In the genomic region with DNA sequence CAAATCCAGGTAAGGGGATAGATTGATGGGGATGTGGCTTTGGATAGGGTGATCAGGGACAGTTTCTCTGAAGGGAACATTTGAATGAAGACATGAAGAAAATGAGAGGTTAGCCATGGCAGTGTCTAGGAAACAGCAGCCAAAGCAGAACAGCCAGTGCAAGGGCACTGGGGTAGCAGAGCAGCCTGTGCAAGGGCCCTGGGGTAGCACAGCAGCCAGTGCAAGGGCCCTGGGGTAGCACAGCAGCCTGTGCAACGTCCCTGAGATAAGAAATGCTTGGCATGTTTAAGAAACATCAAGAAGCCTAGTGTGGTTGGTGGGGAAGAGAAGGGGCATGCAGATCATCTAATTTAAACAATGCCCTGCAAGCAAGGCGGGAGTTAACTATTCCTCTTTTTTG, we compare ENCODE assay signal across 28 cellular contexts.
"Had no signal": no experiment of that assay in that cellular context is flagged by ENCODE, and none has a peak within 500 bp of the region (broad histone marks: within the 10 kb centered on the region; RNA-seq: fewer than 3 reads in every experiment).

No MANE protein-coding gene starts in this region.

- FAIRE-seq: bronchial epithelial cell, frontal cortex had no signal

- DNase-seq: activated CD4-positive, alpha-beta memory T cell treated with anti-CD3 and anti-CD28 coated beads, Interleukin-2, amount 10 ng/mL, durations not matched to agents 7 days and 5 days; activated CD4-positive, alpha-beta T cell treated with anti-CD3 and anti-CD28 coated beads for 4 hours; activated CD4-positive, alpha-beta T cell treated with anti-CD3 and anti-CD28 coated beads, Interleukin-2, amount 10 ng/mL, durations not matched to agents 7 days and 5 days; activated CD4-positive, alpha-beta T cell treated with anti-CD3 and anti-CD28 coated beads, Interleukin-2, amount 50 U/mL, for 4 hours; activated CD4-positive, CD25-positive, alpha-beta regulatory T cell; activated CD4-positive, CD25-positive, alpha-beta regulatory T cell treated with anti-CD3 and anti-CD28 coated beads, Interleukin-2, amount 50 U/mL, for 72 hours; activated CD8-positive, alpha-beta memory T cell treated with anti-CD3 and anti-CD28 coated beads, Interleukin-2, amount 50 U/mL, for 48 hours; activated gamma-delta T cell; activated naive CD4-positive, alpha-beta T cell; activated naive CD4-positive, alpha-beta T cell treated with anti-CD3 and anti-CD28 coated beads, Interleukin-2, amount 10 ng/mL, durations not matched to agents 7 days and 5 days; activated naive CD8-positive, alpha-beta T cell treated with anti-CD3 and anti-CD28 coated beads, Interleukin-2, amount 10 ng/mL, durations not matched to agents 7 days and 5 days; activated T-cell treated with anti-CD3 and anti-CD28 coated beads for 4 hours; activated T-cell treated with anti-CD3 and anti-CD28 coated beads, Interleukin-2, amount 50 U/mL, for 24 hours; activated T-cell treated with anti-CD3 and anti-CD28 coated beads, Interleukin-2, amount 50 U/mL, for 72 hours; brain microvascular endothelial cell; dorsolateral prefrontal cortex; effector memory CD4-positive, alpha-beta T cell; endodermal cell; foreskin fibroblast; T-helper 2 cell had no signal

- H3K9me3 ChIP-seq: ascending aorta had no signal

- H3K4me1 Mint-ChIP-seq: activated CD4-positive, alpha-beta memory T cell treated with anti-CD3 and anti-CD28 coated beads, Interleukin-2, amount 10 ng/mL, durations not matched to agents 7 days and 5 days; activated naive CD4-positive, alpha-beta T cell treated with anti-CD3 and anti-CD28 coated beads, Interleukin-2, amount 10 ng/mL, durations not matched to agents 7 days and 5 days; central memory CD8-positive, alpha-beta T cell had no signal

- H3K36me3 ChIP-seq: ascending aorta, brain microvascular endothelial cell had no signal

- H3K36me3 Mint-ChIP-seq: activated naive CD4-positive, alpha-beta T cell treated with anti-CD3 and anti-CD28 coated beads, Interleukin-2, amount 10 ng/mL, durations not matched to agents 7 days and 5 days; activated naive CD8-positive, alpha-beta T cell treated with anti-CD3 and anti-CD28 coated beads, Interleukin-2, amount 10 ng/mL, durations not matched to agents 7 days and 5 days had no signal

- H3K4me1 ChIP-seq: ascending aorta had no signal

- H3K27me3 ChIP-seq: ascending aorta had no signal

- H3K4me3 ChIP-seq: ascending aorta, coronary artery, dorsolateral prefrontal cortex had no signal

- H3K4me3 Mint-ChIP-seq: activated CD4-positive, alpha-beta memory T cell treated with anti-CD3 and anti-CD28 coated beads, Interleukin-2, amount 10 ng/mL, durations not matched to agents 7 days and 5 days; activated CD4-positive, alpha-beta T cell treated with anti-CD3 and anti-CD28 coated beads, Interleukin-2, amount 10 ng/mL, durations not matched to agents 7 days and 5 days; activated naive CD4-positive, alpha-beta T cell treated with anti-CD3 and anti-CD28 coated beads, Interleukin-2, amount 10 ng/mL, durations not matched to agents 7 days and 5 days; activated naive CD8-positive, alpha-beta T cell treated with anti-CD3 and anti-CD28 coated beads, Interleukin-2, amount 10 ng/mL, durations not matched to agents 7 days and 5 days; activated T-cell treated with anti-CD3 and anti-CD28 coated beads, Interleukin-2, amount 50 U/mL, for 24 hours; activated T-cell treated with anti-CD3 and anti-CD28 coated beads, Interleukin-2, amount 50 U/mL, for 72 hours; central memory CD8-positive, alpha-beta T cell; dendritic cell treated with granulocyte-macrophage colony-stimulating factor and Interleukin-4, amounts not matched to agents 40 ng/mL and 50 ng/mL, for 4 days; endodermal cell had no signal

- H3K9me3 Mint-ChIP-seq: activated CD4-positive, alpha-beta memory T cell treated with anti-CD3 and anti-CD28 coated beads, Interleukin-2, amount 10 ng/mL, durations not matched to agents 7 days and 5 days; activated CD4-positive, alpha-beta T cell treated with anti-CD3 and anti-CD28 coated beads, Interleukin-2, amount 10 ng/mL, durations not matched to agents 7 days and 5 days; activated naive CD4-positive, alpha-beta T cell treated with anti-CD3 and anti-CD28 coated beads, Interleukin-2, amount 10 ng/mL, durations not matched to agents 7 days and 5 days; activated naive CD8-positive, alpha-beta T cell treated with anti-CD3 and anti-CD28 coated beads, Interleukin-2, amount 10 ng/mL, durations not matched to agents 7 days and 5 days; central memory CD8-positive, alpha-beta T cell; dendritic cell treated with granulocyte-macrophage colony-stimulating factor and Interleukin-4, amounts not matched to agents 40 ng/mL and 50 ng/mL, for 4 days had no signal

- H3K27ac ChIP-seq: ascending aorta, brain microvascular endothelial cell, coronary artery, dorsolateral prefrontal cortex had no signal

- ATAC-seq: activated naive CD4-positive, alpha-beta T cell treated with anti-CD3 and anti-CD28 coated beads, Interleukin-2, amount 50 U/mL, for 72 hours; activated T-cell treated with anti-CD3 and anti-CD28 coated beads, Interleukin-2, amount 50 U/mL, for 72 hours; esophagus mucosa had no signal

- H3K27ac Mint-ChIP-seq: activated CD4-positive, alpha-beta memory T cell treated with anti-CD3 and anti-CD28 coated beads, Interleukin-2, amount 10 ng/mL, durations not matched to agents 7 days and 5 days; activated CD4-positive, alpha-beta T cell treated with anti-CD3 and anti-CD28 coated beads, Interleukin-2, amount 10 ng/mL, durations not matched to agents 7 days and 5 days; activated naive CD4-positive, alpha-beta T cell treated with anti-CD3 and anti-CD28 coated beads, Interleukin-2, amount 10 ng/mL, durations not matched to agents 7 days and 5 days; activated naive CD4-positive, alpha-beta T cell treated with anti-CD3 and anti-CD28 coated beads, Interleukin-2, amount 50 U/mL, for 72 hours; activated naive CD8-positive, alpha-beta T cell treated with anti-CD3 and anti-CD28 coated beads, Interleukin-2, amount 10 ng/mL, durations not matched to agents 7 days and 5 days; activated T-cell treated with anti-CD3 and anti-CD28 coated beads, Interleukin-2, amount 50 U/mL, for 24 hours; activated T-cell treated with anti-CD3 and anti-CD28 coated beads, Interleukin-2, amount 50 U/mL, for 72 hours; dendritic cell treated with granulocyte-macrophage colony-stimulating factor and Interleukin-4, amounts not matched to agents 40 ng/mL and 50 ng/mL, for 4 days; endodermal cell had no signal
